Comparison of ENCODE assay signal across 9 cellular contexts in genomic region chr1:8711873-8712412, GRCh38.
DNase-seq lines count a peak whose midpoint lies in the region; ATAC-seq and TF ChIP-seq lines count a peak whose summit lies in the region.
"Had no signal": no experiment of that assay in that cellular context is flagged by ENCODE, and none has a peak within 500 bp of the region (broad histone marks: within the 10 kb centered on the region; RNA-seq: fewer than 3 reads in every experiment).

No MANE protein-coding gene starts in this region.

- TSS peak; percentile 49 for BruUV-seq in A673 (replicated peaks; lab: Mats Ljungman, UMichigan)

- H3K9me3 Mint-ChIP-seq in central memory CD8-positive, alpha-beta T cell = no peaks in the 10 kb centered on the region

- H3K4me1 Mint-ChIP-seq in central memory CD8-positive, alpha-beta T cell = peaks cover 20% of the 10 kb centered on the region

- H3K27ac Mint-ChIP-seq in central memory CD8-positive, alpha-beta T cell (ENCODE audit: low read depth) = peak overlapping the region; percentile 53

- H3K27me3 ChIP-seq in A673 (replicated peaks; ENCODE audit: insufficient read depth, low read depth, low read length, poor library complexity) (no peaks in the 10 kb centered on the region), muscle layer of duodenum (ENCODE audit: low read depth, low read length) (no peaks in the 10 kb centered on the region)

- H3K27ac ChIP-seq in A673 (ENCODE audit: low read depth, low read length, poor library complexity, severe bottlenecking) (peak overlapping the region; percentile 81), muscle layer of duodenum (ENCODE audit: low read length) (peak overlapping the region; percentile 12)

- peaks cover 49% of the 10 kb centered on the region for H3K4me1 ChIP-seq in A673 (ENCODE audit: insufficient read depth, low read length, poor library complexity, severe bottlenecking)
- H3K4me1 ChIP-seq in muscle layer of duodenum (ENCODE audit: control insufficient read depth in 1 of 2, insufficient read depth in 2 of 2, low read length in 2 of 2) = peaks cover 11 to 29% of the 10 kb centered on the region in 2 donors

- no peaks in the 10 kb centered on the region for H3K36me3 ChIP-seq in A673 (ENCODE audit: insufficient read depth, low read length, poor library complexity, severe bottlenecking)
- no peaks in the 10 kb centered on the region for H3K36me3 ChIP-seq in muscle layer of duodenum (ENCODE audit: control insufficient read depth in 1 of 2, insufficient read depth in 2 of 2, low read length in 2 of 2)

- CTCF ChIA-PET in A673 (lab: Charles Lee) = no interaction called here

- no peaks in the 10 kb centered on the region for H3K27me3 Mint-ChIP-seq in central memory CD8-positive, alpha-beta T cell

- peak; percentile 23 for ATAC-seq in HG03354 (IDR thresholded peaks at IDR 0.05; ENCODE audit: poor library complexity, severe bottlenecking, unreplicated experiment)
- no peak for ATAC-seq in central memory CD8-positive, alpha-beta T cell (replicated peaks; ENCODE audit: extremely low read depth, poor library complexity, severe bottlenecking)
- no peak for ATAC-seq in HG03039 (IDR thresholded peaks at IDR 0.05; ENCODE audit: unreplicated experiment)
- ATAC-seq in HG02759 (IDR thresholded peaks at IDR 0.05; ENCODE audit: unreplicated experiment) = no peak

- no peaks in the 10 kb centered on the region for H3K36me3 Mint-ChIP-seq in central memory CD8-positive, alpha-beta T cell (ENCODE audit: insufficient read depth)

- no peak for TF ChIP-seq CTCF in A673 (conservative IDR thresholded peaks at IDR 0.05; ENCODE audit: low read depth, low read length)

- intact Hi-C loops in A673 (cut with micrococcal nuclease; ENCODE audit: unreplicated experiment) = loop anchor here (5.0 to 10.0 kb wide), 2 partner anchors 135 to 247 kb away; no protein-coding TSS in a partner anchor

- no peak for DNase-seq in A673 (ENCODE audit: low spot score)
- no peak for DNase-seq in central memory CD8-positive, alpha-beta T cell (ENCODE audit: low spot score in 2 of 2)
- no peak for DNase-seq in DMS 273 treated with DMSO at 0.1 percent for 48 hours (lab: John Stamatoyannopoulos, UW)
- no peak for DNase-seq in hippocampal formation (lab: John Stamatoyannopoulos, UW)
- DNase-seq: activated naive CD4-positive, alpha-beta T cell treated with anti-CD3 and anti-CD28 coated beads, Interleukin-2, amount 50 U/mL, for 16 hours had no signal

- H3K4me3 ChIP-seq in A673 (ENCODE audit: low read depth, low read length, poor library complexity, severe bottlenecking) (peak overlapping the region; percentile 5), muscle layer of duodenum (ENCODE audit: low read depth in 1 of 2, low read length in 2 of 2) (peak overlapping the region in 1 of 2 donors; percentile 37)

- POLR2A ChIA-PET in A673 (lab: Charles Lee; ENCODE audit: low non-redundant PET) = interaction anchor here (0.7 kb wide), 1 partner anchor 22 kb away, joined by 4 read pairs; no protein-coding TSS in a partner anchor

- H3K4me3 Mint-ChIP-seq in central memory CD8-positive, alpha-beta T cell = no peak overlapping the region

- H3K9me3 ChIP-seq in A673 (ENCODE audit: low read depth, low read length, poor library complexity, severe bottlenecking) (no peaks in the 10 kb centered on the region), muscle layer of duodenum (ENCODE audit: control insufficient read depth in 1 of 2, low read length in 2 of 2) (no peaks in the 10 kb centered on the region)
